In the genomic region with DNA sequence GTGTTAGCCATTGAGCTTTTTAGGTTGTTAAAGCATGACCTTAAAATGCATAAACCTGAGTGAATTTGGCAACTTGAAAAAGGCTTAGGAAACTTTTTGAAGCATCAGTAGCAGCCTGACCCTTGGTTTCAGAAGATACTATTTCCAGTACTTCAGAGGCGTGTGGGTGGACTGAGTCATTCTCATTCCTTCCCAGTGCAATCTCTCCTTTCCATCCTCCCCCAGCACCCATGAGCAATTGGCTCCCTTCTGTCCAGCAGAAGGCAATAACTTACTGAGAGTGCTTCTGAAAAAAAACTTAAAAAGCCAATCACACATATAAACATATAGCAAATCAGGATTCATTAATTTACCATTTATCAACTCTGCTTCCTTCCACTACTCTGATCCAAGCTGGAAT, we compare ENCODE assay signal across 19 cellular contexts.
"Had no signal": no experiment of that assay in that cellular context is flagged by ENCODE, and none has a peak within 500 bp of the region (broad histone marks: within the 10 kb centered on the region; RNA-seq: fewer than 3 reads in every experiment).

No MANE protein-coding gene starts in this region.

- H3K4me1 ChIP-seq: left lung, pancreas, suprapubic skin, upper lobe of left lung had no signal

- H3K4me3 ChIP-seq: cardiac muscle cell, heart right ventricle, left lung, pancreas, suprapubic skin, upper lobe of left lung had no signal

- H3K27me3 ChIP-seq: cardiac muscle cell, heart right ventricle, left lung, pancreas, suprapubic skin, upper lobe of left lung had no signal

- H3K9me3 Mint-ChIP-seq: activated naive CD8-positive, alpha-beta T cell treated with anti-CD3 and anti-CD28 coated beads, Interleukin-2, amount 10 ng/mL, durations not matched to agents 7 days and 5 days had no signal

- H3K9me3 ChIP-seq: pancreas, suprapubic skin, upper lobe of left lung had no signal

- H3K4me1 Mint-ChIP-seq: activated naive CD8-positive, alpha-beta T cell treated with anti-CD3 and anti-CD28 coated beads, Interleukin-2, amount 10 ng/mL, durations not matched to agents 7 days and 5 days; memory B cell; nephron progenitor cell; stimulated activated memory B cell treated with anti-CD40 and anti-IgM and Interleukin-4, amounts not matched to agents 10 μg/mL and 1 μg/mL and 100 μg/mL, for 72 hours had no signal

- DNase-seq: activated CD4-positive, CD25-positive, alpha-beta regulatory T cell; activated gamma-delta T cell treated with Interleukin-2 at 50 U/mL for 16 hours; activated naive CD8-positive, alpha-beta T cell treated with anti-CD3 and anti-CD28 coated beads, Interleukin-2, amount 10 ng/mL, durations not matched to agents 7 days and 5 days; activated T-cell treated with anti-CD3 and anti-CD28 coated beads, Interleukin-2, amount 50 U/mL, for 4 hours; foreskin melanocyte; heart right ventricle; islet precursor cell; left lung; nephron progenitor cell; pancreas; small intestine; upper lobe of left lung had no signal

- H3K36me3 Mint-ChIP-seq: activated naive CD8-positive, alpha-beta T cell treated with anti-CD3 and anti-CD28 coated beads, Interleukin-2, amount 10 ng/mL, durations not matched to agents 7 days and 5 days; memory B cell; stimulated activated memory B cell treated with anti-CD40 and anti-IgM and Interleukin-4, amounts not matched to agents 10 μg/mL and 1 μg/mL and 100 μg/mL, for 72 hours had no signal

- H3K36me3 ChIP-seq: cardiac muscle cell, heart right ventricle, left lung, pancreas, suprapubic skin, upper lobe of left lung had no signal

- H3K4me3 Mint-ChIP-seq: activated naive CD8-positive, alpha-beta T cell treated with anti-CD3 and anti-CD28 coated beads, Interleukin-2, amount 10 ng/mL, durations not matched to agents 7 days and 5 days; activated T-cell treated with anti-CD3 and anti-CD28 coated beads, Interleukin-2, amount 50 U/mL, for 4 hours; memory B cell; nephron progenitor cell; stimulated activated memory B cell treated with anti-CD40 and anti-IgM and Interleukin-4, amounts not matched to agents 10 μg/mL and 1 μg/mL and 100 μg/mL, for 72 hours; T-helper 1 cell treated with Interleukin-12 subunit alpha and Interleukin-12 subunit beta and Interleukin-4 antibody, amounts not matched to agents 30 μg/mL and 1 μg/mL, for 36 hours had no signal

- H3K27me3 Mint-ChIP-seq: activated naive CD8-positive, alpha-beta T cell treated with anti-CD3 and anti-CD28 coated beads, Interleukin-2, amount 10 ng/mL, durations not matched to agents 7 days and 5 days; memory B cell; stimulated activated memory B cell treated with anti-CD40 and anti-IgM and Interleukin-4, amounts not matched to agents 10 μg/mL and 1 μg/mL and 100 μg/mL, for 72 hours had no signal

- ATAC-seq: activated T-cell treated with anti-CD3 and anti-CD28 coated beads, Interleukin-2, amount 50 U/mL, for 4 hours; esophagus mucosa; left lung; SK-N-SH treated with all-trans-retinoic acid at 6 μM for 48 hours; stimulated activated memory B cell treated with anti-CD40 and anti-IgM and Interleukin-4, amounts not matched to agents 10 μg/mL and 1 μg/mL and 100 μg/mL, for 72 hours had no signal

- H3K27ac ChIP-seq: cardiac muscle cell, heart right ventricle, left lung, pancreas, suprapubic skin, upper lobe of left lung had no signal

- H3K27ac Mint-ChIP-seq: activated naive CD8-positive, alpha-beta T cell treated with anti-CD3 and anti-CD28 coated beads, Interleukin-2, amount 10 ng/mL, durations not matched to agents 7 days and 5 days; memory B cell; nephron progenitor cell; stimulated activated memory B cell treated with anti-CD40 and anti-IgM and Interleukin-4, amounts not matched to agents 10 μg/mL and 1 μg/mL and 100 μg/mL, for 72 hours; T-helper 1 cell treated with Interleukin-12 subunit alpha and Interleukin-12 subunit beta and Interleukin-4 antibody, amounts not matched to agents 30 μg/mL and 1 μg/mL, for 36 hours had no signal
